Comparison of ENCODE assay signal across 9 cellular contexts in genomic region chr18:43283299-43283698, GRCh38. TPM values are rescaled to one million over a fixed set of nuclear protein-coding genes. Genes with fewer than 3 reads are reported as not detected.
"Had no signal": no experiment of that assay in that cellular context is flagged by ENCODE, and none has a peak within 500 bp of the region (broad histone marks: within the 10 kb centered on the region; RNA-seq: fewer than 3 reads in every experiment).

No MANE protein-coding gene starts in this region.

- H3K27ac ChIP-seq: HL-60 had no signal

- H3K27ac Mint-ChIP-seq: IgD-negative memory B cell had no signal

- H3K4me3 ChIP-seq: K562 had no signal

- H3K36me3 Mint-ChIP-seq: IgD-negative memory B cell had no signal

- DNase-seq: IMR-90, KBM-7, KG1 had no signal

- H3K27me3 Mint-ChIP-seq: IgD-negative memory B cell had no signal

- H3K4me3 Mint-ChIP-seq: IgD-negative memory B cell had no signal

- ATAC-seq: HepG2, K562 had no signal

RNA-seq across cellular contexts. Expression of gene SYT4, which starts 6.0 kb away (rescaled TPM):
- total RNA-seq: HepG2, HT-29, HT1080, IMR-90, K562 had no signal
